ENCODE assay signal across 11 cellular contexts in genomic region chr1:32774950-32775634, GRCh38. TPM values are rescaled to one million over a fixed set of nuclear protein-coding genes. Genes with fewer than 3 reads are reported as not detected.
A peak's percentile ranks its signal among the peaks of the same experiment; 100 is the strongest.
DNase-seq lines count a peak whose midpoint lies in the region; ATAC-seq and TF ChIP-seq lines count a peak whose summit lies in the region.
"Had no signal": no experiment of that assay in that cellular context is flagged by ENCODE, and none has a peak within 500 bp of the region (broad histone marks: within the 10 kb centered on the region; RNA-seq: fewer than 3 reads in every experiment).

No MANE protein-coding gene starts in this region.

- H3K27ac ChIP-seq in upper lobe of right lung: peak overlapping the region; percentile 30
- H3K27ac ChIP-seq: thoracic aorta had no signal

- H3K9me3 Mint-ChIP-seq in activated T-helper 1 cell treated with anti-CD3 and anti-CD28 coated beads, Interleukin-12 subunit alpha, Interleukin-12 subunit beta, Interleukin-2, Interleukin-4 antibody, amounts not matched to agents 30 ng/mL and 10 ng/mL and 1 ng/mL, durations not matched to agents 14 hours and 24 hours and 36 hours: no peaks in the 10 kb centered on the region
- H3K9me3 Mint-ChIP-seq: CD4-positive, alpha-beta T cell had no signal

- peaks cover 26% of the 10 kb centered on the region for H3K4me1 Mint-ChIP-seq in activated T-helper 1 cell treated with anti-CD3 and anti-CD28 coated beads, Interleukin-12 subunit alpha, Interleukin-12 subunit beta, Interleukin-2, Interleukin-4 antibody, amounts not matched to agents 30 ng/mL and 10 ng/mL and 1 ng/mL, durations not matched to agents 14 hours and 24 hours and 36 hours (ENCODE audit: low read depth)

- no peak for TF ChIP-seq CTCF in upper lobe of right lung (IDR thresholded peaks at IDR 0.05)

- no peaks in the 10 kb centered on the region for H3K9me3 ChIP-seq in upper lobe of right lung
- H3K9me3 ChIP-seq: thoracic aorta had no signal

- H3K27me3 ChIP-seq in upper lobe of right lung: no peaks in the 10 kb centered on the region

- peaks cover 16% of the 10 kb centered on the region for H3K4me1 ChIP-seq in upper lobe of right lung

- H3K4me3 ChIP-seq in upper lobe of right lung: no peak overlapping the region
- H3K4me3 ChIP-seq: thoracic aorta had no signal

- peaks cover 32% of the 10 kb centered on the region for H3K36me3 Mint-ChIP-seq in activated T-helper 1 cell treated with anti-CD3 and anti-CD28 coated beads, Interleukin-12 subunit alpha, Interleukin-12 subunit beta, Interleukin-2, Interleukin-4 antibody, amounts not matched to agents 30 ng/mL and 10 ng/mL and 1 ng/mL, durations not matched to agents 14 hours and 24 hours and 36 hours (ENCODE audit: low read depth)

- intact Hi-C loops in left ventricle myocardium superior (cut with micrococcal nuclease) (loop anchor here (5.0 to 10.0 kb wide), 2 partner anchors 63 to 250 kb away; no protein-coding TSS in a partner anchor), Right ventricle myocardium superior (cut with DNase I) (no loop called here), upper lobe of right lung (cut with DNase I) (loop anchor here (5.0 kb wide), 1 partner anchor 63 kb away; no protein-coding TSS in a partner anchor), posterior cingulate gyrus (cut with DNase I) (loop anchor here (5.0 kb wide), 1 partner anchor 373 kb away; no protein-coding TSS in a partner anchor)
- intact Hi-C loops in activated T-helper 1 cell treated with anti-CD3 and anti-CD28 coated beads, Interleukin-12 subunit alpha, Interleukin-12 subunit beta, Interleukin-2, Interleukin-4 antibody, amounts not matched to agents 30 ng/mL and 10 ng/mL and 1 ng/mL, durations not matched to agents 14 hours and 24 hours and 36 hours (cut with micrococcal nuclease): loop anchor here (5.0 kb wide), 1 partner anchor 328 kb away; no protein-coding TSS in a partner anchor

- peak overlapping the region; percentile 44 for H3K27ac Mint-ChIP-seq in activated T-helper 1 cell treated with anti-CD3 and anti-CD28 coated beads, Interleukin-12 subunit alpha, Interleukin-12 subunit beta, Interleukin-2, Interleukin-4 antibody, amounts not matched to agents 30 ng/mL and 10 ng/mL and 1 ng/mL, durations not matched to agents 14 hours and 24 hours and 36 hours
- H3K27ac Mint-ChIP-seq: CD4-positive, alpha-beta T cell had no signal

- ATAC-seq in left ventricle myocardium superior (no peak), Right ventricle myocardium superior (ENCODE audit: poor library complexity) (no peak), upper lobe of right lung (no peak), HG03460 (IDR thresholded peaks at IDR 0.05; ENCODE audit: unreplicated experiment) (no peak)

- no peaks in the 10 kb centered on the region for H3K27me3 Mint-ChIP-seq in activated T-helper 1 cell treated with anti-CD3 and anti-CD28 coated beads, Interleukin-12 subunit alpha, Interleukin-12 subunit beta, Interleukin-2, Interleukin-4 antibody, amounts not matched to agents 30 ng/mL and 10 ng/mL and 1 ng/mL, durations not matched to agents 14 hours and 24 hours and 36 hours (ENCODE audit: insufficient read depth)
- H3K27me3 Mint-ChIP-seq: CD4-positive, alpha-beta T cell had no signal

- DNase-seq in left ventricle myocardium superior (peak; percentile 8), Right ventricle myocardium superior (no peak), foreskin melanocyte (peak; percentile 33), upper lobe of right lung (no peak), posterior cingulate gyrus (no peak)
- DNase-seq in activated T-helper 1 cell treated with anti-CD3 and anti-CD28 coated beads, Interleukin-12 subunit alpha, Interleukin-12 subunit beta, Interleukin-2, Interleukin-4 antibody, amounts not matched to agents 30 ng/mL and 10 ng/mL and 1 ng/mL, durations not matched to agents 14 hours and 24 hours and 36 hours (ENCODE audit: low spot score): no peak
- no peak for DNase-seq in activated CD8-positive, alpha-beta memory T cell treated with anti-CD3 and anti-CD28 coated beads for 24 hours
- DNase-seq: anterior cingulate cortex; CD4-positive, alpha-beta T cell had no signal

- H3K4me3 Mint-ChIP-seq in activated T-helper 1 cell treated with anti-CD3 and anti-CD28 coated beads, Interleukin-12 subunit alpha, Interleukin-12 subunit beta, Interleukin-2, Interleukin-4 antibody, amounts not matched to agents 30 ng/mL and 10 ng/mL and 1 ng/mL, durations not matched to agents 14 hours and 24 hours and 36 hours: no peak overlapping the region
- H3K4me3 Mint-ChIP-seq: CD4-positive, alpha-beta T cell had no signal

- H3K36me3 ChIP-seq in upper lobe of right lung: peaks cover 72% of the 10 kb centered on the region

RNA-seq across cellular contexts. Expression of gene YARS1, which starts 42.1 kb away (rescaled TPM):
- total RNA-seq in left ventricle myocardium superior (32.3 TPM), Right ventricle myocardium superior (34.1 TPM), upper lobe of right lung (111 TPM)
- total RNA-seq in activated T-helper 1 cell treated with anti-CD3 and anti-CD28 coated beads, Interleukin-12 subunit alpha, Interleukin-12 subunit beta, Interleukin-2, Interleukin-4 antibody, amounts not matched to agents 30 ng/mL and 10 ng/mL and 1 ng/mL, durations not matched to agents 14 hours and 24 hours and 36 hours: 205 and 225 TPM in 2 replicates

RNA-seq across cellular contexts. Expression of gene S100PBP, which starts 42.4 kb away (rescaled TPM):
- total RNA-seq in left ventricle myocardium superior (15.7 TPM), Right ventricle myocardium superior (12.7 TPM), upper lobe of right lung (34.9 TPM)
- 48.8 and 55.8 TPM in 2 replicates for total RNA-seq in activated T-helper 1 cell treated with anti-CD3 and anti-CD28 coated beads, Interleukin-12 subunit alpha, Interleukin-12 subunit beta, Interleukin-2, Interleukin-4 antibody, amounts not matched to agents 30 ng/mL and 10 ng/mL and 1 ng/mL, durations not matched to agents 14 hours and 24 hours and 36 hours

Comparison
In these comparisons a context has a peak if more than half of its experiments do, and no peak if none do; other contexts are left out.
1. DNase-seq: peak in left ventricle myocardium superior (single experiment) and foreskin melanocyte (single experiment); none in Right ventricle myocardium superior (single experiment), activated T-helper 1 cell treated with anti-CD3 and anti-CD28 coated beads, Interleukin-12 subunit alpha, Interleukin-12 subunit beta, Interleukin-2, Interleukin-4 antibody, amounts not matched to agents 30 ng/mL and 10 ng/mL and 1 ng/mL, durations not matched to agents 14 hours and 24 hours and 36 hours (single experiment), upper lobe of right lung (single experiment), posterior cingulate gyrus (0 of 10) and activated CD8-positive, alpha-beta memory T cell treated with anti-CD3 and anti-CD28 coated beads for 24 hours (single experiment).